3 cellular contexts compared by ENCODE assay signal in genomic region chr2:220374282-220374681, GRCh38.
TF ChIP-seq lines count a peak whose summit lies in the region.

No MANE protein-coding gene starts in this region.

TF ChIP-seq in IMR-90, 13 proteins besides CTCF, POLR2A, EP300 and RAD21 (continued from another document):
- TF ChIP-seq USF2 (IDR thresholded peaks at IDR 0.05; ENCODE audit: low read depth, low read length) (no peak), RFX5 (IDR thresholded peaks at IDR 0.05; ENCODE audit: low read depth, low read length) (no peak)
TF ChIP-seq in IMR-90: peak in this region for 0.

TF ChIP-seq in SK-N-SH treated with all-trans-retinoic acid at 6 μM for 48 hours, 23 proteins besides CTCF, POLR2A, EP300 and RAD21 (continued from another document):
- no peak for TF ChIP-seq GLIS3 (CRISPR knock-in tag; IDR thresholded peaks at IDR 0.05)
- no peak for TF ChIP-seq OSR1 (CRISPR knock-in tag; IDR thresholded peaks at IDR 0.05)
- no peak for TF ChIP-seq SNAI2 (CRISPR knock-in tag; IDR thresholded peaks at IDR 0.05)
- no peak for TF ChIP-seq ZFP3 (CRISPR knock-in tag; IDR thresholded peaks at IDR 0.05)
- TF ChIP-seq ZC3H10 (CRISPR knock-in tag; IDR thresholded peaks at IDR 0.05): no peak
- TF ChIP-seq ISL1 (CRISPR knock-in tag; IDR thresholded peaks at IDR 0.05): no peak
- no peak for TF ChIP-seq POU6F1 (CRISPR knock-in tag; IDR thresholded peaks at IDR 0.05; ENCODE audit: borderline replicate concordance, low read depth)
- TF ChIP-seq ESRRG (CRISPR knock-in tag; IDR thresholded peaks at IDR 0.05): no peak
- TF ChIP-seq ZNF565 (CRISPR knock-in tag; conservative IDR thresholded peaks at IDR 0.05; ENCODE audit: low read depth): no peak
- TF ChIP-seq ZNF8 (CRISPR knock-in tag; IDR thresholded peaks at IDR 0.05): no peak
- TF ChIP-seq ZFP30 (CRISPR knock-in tag; IDR thresholded peaks at IDR 0.05): no peak

TF ChIP-seq in H1, 55 proteins besides CTCF, POLR2A, EP300 and RAD21:
- TF ChIP-seq RFX5 (IDR thresholded peaks at IDR 0.05; ENCODE audit: borderline replicate concordance, low read depth, low read length): no peak
- no peak for TF ChIP-seq ZNF274 (IDR thresholded peaks at IDR 0.05; ENCODE audit: borderline replicate concordance, extremely low read depth, low read length)
- TF ChIP-seq SP4 (IDR thresholded peaks at IDR 0.05; ENCODE audit: low read length): no peak
- no peak for TF ChIP-seq SP2 (IDR thresholded peaks at IDR 0.05; ENCODE audit: low read length)
- no peak for TF ChIP-seq NANOG (IDR thresholded peaks at IDR 0.05; ENCODE audit: insufficient read depth, low read depth, low read length, poor library complexity, severe bottlenecking)
- TF ChIP-seq MAFK (IDR thresholded peaks at IDR 0.05; ENCODE audit: low read depth, low read length): no peak
- TF ChIP-seq KDM1A (IDR thresholded peaks at IDR 0.05; ENCODE audit: borderline replicate concordance, low read length): no peak
- TF ChIP-seq SIX5 (IDR thresholded peaks at IDR 0.05; ENCODE audit: low read depth, low read length): no peak
- TF ChIP-seq SUZ12 (IDR thresholded peaks at IDR 0.05; ENCODE audit: low read length): no peak
